In the genomic region with DNA sequence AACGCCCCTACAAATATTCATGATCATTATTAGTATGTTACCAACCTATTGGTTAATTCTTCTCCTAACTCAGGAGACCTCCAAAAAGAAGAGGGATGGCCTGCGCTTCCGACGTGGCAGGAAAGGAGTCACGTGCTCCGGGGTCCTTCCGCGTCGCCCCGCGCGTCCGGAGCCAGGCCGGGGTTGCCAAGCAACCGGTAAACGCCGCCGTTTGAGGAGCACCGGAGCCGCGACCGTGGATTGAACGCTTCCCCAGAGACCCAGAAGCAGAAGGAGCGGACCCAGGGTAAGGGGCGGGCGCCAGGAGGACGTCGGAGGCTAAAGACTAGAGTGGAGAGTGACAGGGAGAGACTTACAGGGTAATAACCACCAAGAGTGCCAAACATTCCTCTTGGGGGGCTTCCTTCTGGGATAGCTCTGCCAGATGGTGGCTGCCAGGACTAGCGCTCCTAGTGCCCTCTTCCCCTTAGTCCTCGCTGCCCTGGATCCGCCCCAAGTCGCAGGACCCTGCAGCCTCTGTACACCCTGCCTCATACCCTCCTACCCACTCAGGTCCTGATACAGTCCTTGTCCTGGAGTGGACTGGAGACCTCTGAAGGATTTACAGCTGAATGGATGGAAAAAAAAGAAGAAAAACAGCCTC, we compare ENCODE assay signal across 10 cellular contexts. TPM values are rescaled to one million over a fixed set of nuclear protein-coding genes. Genes with fewer than 3 reads are reported as not detected.
DNase-seq lines count a peak whose midpoint lies in the region; ATAC-seq lines count a peak whose summit lies in the region.
"Had no signal": no experiment of that assay in that cellular context is flagged by ENCODE, and none has a peak within 500 bp of the region (broad histone marks: within the 10 kb centered on the region; RNA-seq: fewer than 3 reads in every experiment).

A gene with protein sequence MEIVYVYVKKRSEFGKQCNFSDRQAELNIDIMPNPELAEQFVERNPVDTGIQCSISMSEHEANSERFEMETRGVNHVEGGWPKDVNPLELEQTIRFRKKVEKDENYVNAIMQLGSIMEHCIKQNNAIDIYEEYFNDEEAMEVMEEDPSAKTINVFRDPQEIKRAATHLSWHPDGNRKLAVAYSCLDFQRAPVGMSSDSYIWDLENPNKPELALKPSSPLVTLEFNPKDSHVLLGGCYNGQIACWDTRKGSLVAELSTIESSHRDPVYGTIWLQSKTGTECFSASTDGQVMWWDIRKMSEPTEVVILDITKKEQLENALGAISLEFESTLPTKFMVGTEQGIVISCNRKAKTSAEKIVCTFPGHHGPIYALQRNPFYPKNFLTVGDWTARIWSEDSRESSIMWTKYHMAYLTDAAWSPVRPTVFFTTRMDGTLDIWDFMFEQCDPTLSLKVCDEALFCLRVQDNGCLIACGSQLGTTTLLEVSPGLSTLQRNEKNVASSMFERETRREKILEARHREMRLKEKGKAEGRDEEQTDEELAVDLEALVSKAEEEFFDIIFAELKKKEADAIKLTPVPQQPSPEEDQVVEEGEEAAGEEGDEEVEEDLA (plus strand): TSS at position 175 of the 643 bp plus-strand sequence. CDS start 7,584 bp downstream, outside the sequence.

- no peak within 1 kb of the TSS for H2BK120ac ChIP-seq in neuronal stem cell (ENCODE audit: low read depth, low read length)

- DNase-seq in H7 (peak; percentile 87), NCI-H345 treated with DMSO at 0.1 percent for 48 hours (lab: John Stamatoyannopoulos, UW; ENCODE audit: unreplicated experiment) (peak; percentile 52), caudate nucleus (lab: John Stamatoyannopoulos, UW) (peak in 1 of 61 donors; percentile 14), neuronal stem cell (ENCODE audit: low spot score) (no peak), dedifferentiated amniotic fluid mesenchymal stem cell (ENCODE audit: extremely low spot score) (no peak)
- no peak for DNase-seq in activated effector memory CD4-positive, alpha-beta T cell treated with anti-CD3 and anti-CD28 coated beads, Interleukin-2, amount 50 U/mL, for 16 hours

- WGBS in neuronal stem cell (ENCODE audit: extremely low coverage in 2 of 2, insufficient read length in 2 of 2, insufficient replicate concordance in 1 of 2), 2 donors, result no CpG with 5 or more reads among the region's 32 CpGs

- H3K36me3 ChIP-seq in H7 (replicated peaks; ENCODE audit: control insufficient read depth, insufficient read depth, low read length) (no peaks in the 10 kb centered on the region), neuronal stem cell (replicated peaks in 1 of 2; ENCODE audit: control insufficient read depth in 2 of 2, insufficient read depth in 2 of 2, low read length in 2 of 2) (no peaks in the 10 kb centered on the region)
- H3K36me3 ChIP-seq: upper lobe of left lung had no signal

- H2BK12ac ChIP-seq in neuronal stem cell (ENCODE audit: low read length), result peak within 1 kb of the TSS; percentile 14

- H3K4me1 ChIP-seq in neuronal stem cell (ENCODE audit: control insufficient read depth in 2 of 2, insufficient read depth in 1 of 2, low read depth in 1 of 2, low read length in 2 of 2), result peaks cover 39 to 70% of the 10 kb centered on the region in 2 donors

- H3K4me3 ChIP-seq in H7 (ENCODE audit: insufficient read depth, low read depth, low read length) (peak within 1 kb of the TSS; percentile 17), neuronal stem cell (ENCODE audit: low read length in 2 of 2) (no peak within 1 kb of the TSS)

- peak within 1 kb of the TSS; percentile 18 for H3K27ac ChIP-seq in caudate nucleus (ENCODE audit: low read depth, low read length)
- H3K27ac ChIP-seq in neuronal stem cell (replicated peaks; ENCODE audit: low read length), result no peak within 1 kb of the TSS

- no peaks in the 10 kb centered on the region for H3K9me3 ChIP-seq in neuronal stem cell (replicated peaks in 1 of 2; ENCODE audit: control insufficient read depth in 2 of 2, insufficient read depth in 1 of 2, low read depth in 1 of 2, low read length in 2 of 2)
- H3K9me3 ChIP-seq: upper lobe of left lung had no signal

- no peak within 1 kb of the TSS for H4K91ac ChIP-seq in neuronal stem cell (ENCODE audit: low read depth, low read length, poor library complexity)

- no peak within 1 kb of the TSS for H4K8ac ChIP-seq in neuronal stem cell (ENCODE audit: low read depth, low read length)

- peak within 1 kb of the TSS; percentile 69 for H3K18ac ChIP-seq in neuronal stem cell (ENCODE audit: low read length)

- no peak within 1 kb of the TSS for H2AK5ac ChIP-seq in neuronal stem cell (ENCODE audit: low read depth, low read length)

- peaks cover 5% of the 10 kb centered on the region for H3K27me3 ChIP-seq in H7 (ENCODE audit: control insufficient read depth, insufficient read depth, low read length)
- peaks cover 0 to 13% (median 0%) of the 10 kb centered on the region in 3 experiments for H3K27me3 ChIP-seq in neuronal stem cell (ENCODE audit: control insufficient read depth in 3 of 3, insufficient read depth in 3 of 3, low read depth in 1 of 3, low read length in 3 of 3)
- H3K27me3 ChIP-seq: upper lobe of left lung had no signal

- peak within 1 kb of the TSS; percentile 64 for H3K4me2 ChIP-seq in neuronal stem cell (ENCODE audit: insufficient read depth, low read length, poor library complexity, severe bottlenecking)

- H3K14ac ChIP-seq in neuronal stem cell (ENCODE audit: low read length), result peak within 1 kb of the TSS; percentile 3

- ATAC-seq in GM21825 (IDR thresholded peaks at IDR 0.05; ENCODE audit: unreplicated experiment) (no peak), GM18868 (IDR thresholded peaks at IDR 0.05; ENCODE audit: unreplicated experiment) (no peak)

- H2BK15ac ChIP-seq in neuronal stem cell (ENCODE audit: low read length), result no peak within 1 kb of the TSS

- H2BK5ac ChIP-seq in neuronal stem cell (ENCODE audit: low read length), result no peak within 1 kb of the TSS

- no peak within 1 kb of the TSS for H3K9ac ChIP-seq in neuronal stem cell (ENCODE audit: low read depth, low read length, poor library complexity)

- H2AFZ ChIP-seq in neuronal stem cell (ENCODE audit: low read length), result peak within 1 kb of the TSS; percentile 53

- no peaks in the 10 kb centered on the region for H3K79me1 ChIP-seq in neuronal stem cell (ENCODE audit: low read depth, low read length)

- no peak within 1 kb of the TSS for H3K4ac ChIP-seq in neuronal stem cell (ENCODE audit: low read length)

- no peak within 1 kb of the TSS for H3K23ac ChIP-seq in neuronal stem cell (ENCODE audit: low read depth, low read length, poor library complexity)

RNA-seq across cellular contexts. Expression of the gene that starts here (rescaled TPM):
- not detected in 2 replicates for total RNA-seq in H7 (2014; rRNA removed; shearing (Covaris generic))
- polyA plus RNA-seq in neuronal stem cell (2013, experiment 1 of 2), result 0.04 TPM
- not detected for polyA plus RNA-seq in neuronal stem cell (2013, experiment 2 of 2)
- total RNA-seq: epithelial cell of proximal tubule had no signal

Comparison
In these comparisons a context has a peak if more than half of its experiments do, and no peak if none do; other contexts are left out.
1. Peak in DNase-seq and H3K4me3 ChIP-seq in H7; RNA of the gene not detected or under 1 TPM.